ENCODE assay signal across 19 cellular contexts in genomic region chr1:209560529-209560928, GRCh38. TPM values are rescaled to one million over a fixed set of nuclear protein-coding genes. Genes with fewer than 3 reads are reported as not detected.
DNase-seq lines count a peak whose midpoint lies in the region; ATAC-seq and TF ChIP-seq lines count a peak whose summit lies in the region.
"Had no signal": no experiment of that assay in that cellular context is flagged by ENCODE, and none has a peak within 500 bp of the region (broad histone marks: within the 10 kb centered on the region; RNA-seq: fewer than 3 reads in every experiment).

No MANE protein-coding gene starts in this region.

- H3K27me3 Mint-ChIP-seq in activated naive CD8-positive, alpha-beta T cell treated with anti-CD3 and anti-CD28 coated beads, Interleukin-2, amount 50 U/mL, for 24 hours: peaks cover 12% of the 10 kb centered on the region
- H3K27me3 Mint-ChIP-seq in activated naive CD8-positive, alpha-beta T cell treated with anti-CD3 and anti-CD28 coated beads for 36 hours: peaks cover 19% of the 10 kb centered on the region
- H3K27me3 Mint-ChIP-seq in glutamatergic neuron (ENCODE audit: unreplicated experiment): peaks cover 9% of the 10 kb centered on the region
- peaks cover 4% of the 10 kb centered on the region for H3K27me3 Mint-ChIP-seq in neural progenitor cell (ENCODE audit: insufficient read depth, low read depth)

- no peak overlapping the region for H2AFZ ChIP-seq in neural progenitor cell (replicated peaks)
- H2AFZ ChIP-seq: GM23338 had no signal

- no peak overlapping the region for H3K4me3 ChIP-seq in neural progenitor cell
- H3K4me3 ChIP-seq: GM12878, GM23338 had no signal

- H3K27me3 ChIP-seq in neural progenitor cell: peaks cover 14% of the 10 kb centered on the region

- H3K79me2 ChIP-seq in neural progenitor cell (ENCODE audit: low read depth): no peaks in the 10 kb centered on the region

- no peaks in the 10 kb centered on the region for H3K9me3 Mint-ChIP-seq in activated naive CD8-positive, alpha-beta T cell treated with anti-CD3 and anti-CD28 coated beads, Interleukin-2, amount 50 U/mL, for 24 hours
- no peaks in the 10 kb centered on the region for H3K9me3 Mint-ChIP-seq in activated naive CD8-positive, alpha-beta T cell treated with anti-CD3 and anti-CD28 coated beads for 36 hours
- H3K9me3 Mint-ChIP-seq in glutamatergic neuron (ENCODE audit: unreplicated experiment) (peaks cover 4% of the 10 kb centered on the region), neural progenitor cell (no peaks in the 10 kb centered on the region)
- H3K9me3 Mint-ChIP-seq: CD4-positive, alpha-beta memory T cell; GM23338; H9 had no signal

- H3K27ac Mint-ChIP-seq in activated naive CD8-positive, alpha-beta T cell treated with anti-CD3 and anti-CD28 coated beads, Interleukin-2, amount 50 U/mL, for 24 hours: peak overlapping the region; percentile 34
- H3K27ac Mint-ChIP-seq in activated naive CD8-positive, alpha-beta T cell treated with anti-CD3 and anti-CD28 coated beads for 36 hours: no peak overlapping the region
- H3K27ac Mint-ChIP-seq in glutamatergic neuron (ENCODE audit: unreplicated experiment) (peak overlapping the region; percentile 78), neural progenitor cell (peak overlapping the region; percentile 43)
- H3K27ac Mint-ChIP-seq: GM23338 had no signal

- no peak overlapping the region for H3K9ac ChIP-seq in neural progenitor cell

- H3K4me2 ChIP-seq in neural progenitor cell: no peak overlapping the region
- H3K4me2 ChIP-seq: GM23338 had no signal

- DNase-seq in activated naive CD8-positive, alpha-beta T cell treated with anti-CD3 and anti-CD28 coated beads, Interleukin-2, amount 50 U/mL, for 24 hours: no peak
- no peak for DNase-seq in activated naive CD8-positive, alpha-beta T cell treated with anti-CD3 and anti-CD28 coated beads for 36 hours
- no peak for DNase-seq in glutamatergic neuron
- DNase-seq in neural progenitor cell (ENCODE audit: low spot score): no peak
- DNase-seq in NCI-H526 (lab: John Stamatoyannopoulos, UW): no peak
- DNase-seq in activated CD4-positive, CD25-positive, alpha-beta regulatory T cell treated with anti-CD3 and anti-CD28 coated beads, Interleukin-2, amount 50 U/mL, for 72 hours: no peak
- DNase-seq: C1 segment of cervical spinal cord; Calu3; CD4-positive, alpha-beta memory T cell; COR-L47; DMS79; EL; GDM1; H9 had no signal

- H3K36me3 ChIP-seq in neural progenitor cell: no peaks in the 10 kb centered on the region

- H3K4me1 ChIP-seq in neural progenitor cell: peaks cover 26% of the 10 kb centered on the region

- no peaks in the 10 kb centered on the region for H3K4me1 Mint-ChIP-seq in activated naive CD8-positive, alpha-beta T cell treated with anti-CD3 and anti-CD28 coated beads, Interleukin-2, amount 50 U/mL, for 24 hours
- no peaks in the 10 kb centered on the region for H3K4me1 Mint-ChIP-seq in activated naive CD8-positive, alpha-beta T cell treated with anti-CD3 and anti-CD28 coated beads for 36 hours
- H3K4me1 Mint-ChIP-seq in glutamatergic neuron (ENCODE audit: low read depth, unreplicated experiment): peaks cover 39% of the 10 kb centered on the region
- H3K4me1 Mint-ChIP-seq in neural progenitor cell: peaks cover 20% of the 10 kb centered on the region
- H3K4me1 Mint-ChIP-seq: CD4-positive, alpha-beta memory T cell had no signal

- no peaks in the 10 kb centered on the region for H3K36me3 Mint-ChIP-seq in activated naive CD8-positive, alpha-beta T cell treated with anti-CD3 and anti-CD28 coated beads, Interleukin-2, amount 50 U/mL, for 24 hours (ENCODE audit: low read depth)
- H3K36me3 Mint-ChIP-seq in activated naive CD8-positive, alpha-beta T cell treated with anti-CD3 and anti-CD28 coated beads for 36 hours: no peaks in the 10 kb centered on the region
- H3K36me3 Mint-ChIP-seq in glutamatergic neuron (ENCODE audit: unreplicated experiment) (no peaks in the 10 kb centered on the region), neural progenitor cell (no peaks in the 10 kb centered on the region)
- H3K36me3 Mint-ChIP-seq: CD4-positive, alpha-beta memory T cell had no signal

- TF ChIP-seq CTCF in glutamatergic neuron (IDR thresholded peaks at IDR 0.05; ENCODE audit: partially characterized antibody, unreplicated experiment) (no peak), neural progenitor cell (IDR thresholded peaks at IDR 0.05) (no peak)

- H3K4me3 Mint-ChIP-seq in activated naive CD8-positive, alpha-beta T cell treated with anti-CD3 and anti-CD28 coated beads, Interleukin-2, amount 50 U/mL, for 24 hours: no peak overlapping the region
- H3K4me3 Mint-ChIP-seq in activated naive CD8-positive, alpha-beta T cell treated with anti-CD3 and anti-CD28 coated beads for 36 hours: no peak overlapping the region
- H3K4me3 Mint-ChIP-seq in glutamatergic neuron (ENCODE audit: unreplicated experiment) (peak overlapping the region; percentile 58), neural progenitor cell (no peak overlapping the region)
- H3K4me3 Mint-ChIP-seq: CD4-positive, alpha-beta memory T cell; GM23338; H9 had no signal

- no peak for ATAC-seq in activated naive CD8-positive, alpha-beta T cell treated with anti-CD3 and anti-CD28 coated beads, Interleukin-2, amount 50 U/mL, for 24 hours
- ATAC-seq: GM12878, GM23338, HCT116 had no signal

- no peak overlapping the region for H3K27ac ChIP-seq in neural progenitor cell

- peaks cover 6% of the 10 kb centered on the region for H3F3A ChIP-seq in neural progenitor cell (ENCODE audit: low read depth)

- H3K9me3 ChIP-seq in neural progenitor cell (ENCODE audit: low read depth): no peaks in the 10 kb centered on the region

- H4K20me1 ChIP-seq in neural progenitor cell (ENCODE audit: low read depth): no peaks in the 10 kb centered on the region

RNA-seq across cellular contexts. Expression of gene CAMK1G, which starts 23.0 kb away (rescaled TPM):
- total RNA-seq in activated naive CD8-positive, alpha-beta T cell treated with anti-CD3 and anti-CD28 coated beads for 36 hours: not detected
- total RNA-seq in glutamatergic neuron (ENCODE audit: unreplicated experiment): 2.0 TPM
- total RNA-seq in neural progenitor cell (ENCODE audit: low replicate concordance): 3.6 and 4.3 TPM in 2 replicates
- total RNA-seq: A172; Calu3; CD4-positive, alpha-beta memory T cell; GM12878; H4 had no signal
